Comparison of ENCODE assay signal across 21 cellular contexts in genomic region chr6:67694127-67694526, GRCh38.
A peak's percentile ranks its signal among the peaks of the same experiment; 100 is the strongest.
DNase-seq lines count a peak whose midpoint lies in the region; ATAC-seq and TF ChIP-seq lines count a peak whose summit lies in the region.
"Had no signal": no experiment of that assay in that cellular context is flagged by ENCODE, and none has a peak within 500 bp of the region (broad histone marks: within the 10 kb centered on the region; RNA-seq: fewer than 3 reads in every experiment).

No MANE protein-coding gene starts in this region.

- TF ChIP-seq EP300 in esophagus muscularis mucosa (IDR thresholded peaks at IDR 0.05) = no peak

- TF ChIP-seq POLR2A in esophagus muscularis mucosa (IDR thresholded peaks at IDR 0.05; ENCODE audit: low read depth) = no peak

- H3K4me1 ChIP-seq in Panc1 (ENCODE audit: control insufficient read depth, insufficient read depth, low read length) (no peaks in the 10 kb centered on the region), esophagus muscularis mucosa (no peaks in the 10 kb centered on the region)
- H3K4me1 ChIP-seq: A549; adrenal gland; BLaER1 treated with 17β-estradiol and CSF1 and Interleukin-3, amounts not matched to agents 10 nM and 100 nM; breast epithelium had no signal

- H3K4me1 Mint-ChIP-seq in chondrocyte (ENCODE audit: low read depth) = peaks cover 6% of the 10 kb centered on the region
- peaks cover 3% of the 10 kb centered on the region for H3K4me1 Mint-ChIP-seq in progenitor cell of endocrine pancreas (ENCODE audit: low read depth)
- H3K4me1 Mint-ChIP-seq: naive B cell had no signal

- H3K36me3 Mint-ChIP-seq in chondrocyte (ENCODE audit: low read depth) (no peaks in the 10 kb centered on the region), progenitor cell of endocrine pancreas (ENCODE audit: insufficient read depth) (no peaks in the 10 kb centered on the region)
- H3K36me3 Mint-ChIP-seq: naive B cell had no signal

- CTCF ChIA-PET in Panc1 (lab: Charles Lee) = no interaction called here

- POLR2A ChIA-PET in Panc1 (lab: Charles Lee) = no interaction called here

- intact Hi-C loops in Panc1 (cut with micrococcal nuclease; ENCODE audit: unreplicated experiment) (no loop called here), esophagus muscularis mucosa (cut with DNase I) (no loop called here)

- H3K4me3 Mint-ChIP-seq in chondrocyte (ENCODE audit: unreplicated experiment) (no peak overlapping the region), progenitor cell of endocrine pancreas (ENCODE audit: low read depth) (no peak overlapping the region)
- H3K4me3 Mint-ChIP-seq: naive B cell; T-helper 1 cell treated with Interleukin-12 subunit alpha and Interleukin-12 subunit beta and Interleukin-4 antibody, amounts not matched to agents 30 μg/mL and 1 μg/mL, for 36 hours had no signal

- H3K9me3 ChIP-seq in Panc1 (ENCODE audit: control insufficient read depth, insufficient read depth, low read depth, low read length) (no peaks in the 10 kb centered on the region), esophagus muscularis mucosa (no peaks in the 10 kb centered on the region)
- H3K9me3 ChIP-seq: A549, adrenal gland, breast epithelium, MG63 had no signal

- no peak overlapping the region for H3K27ac Mint-ChIP-seq in chondrocyte (ENCODE audit: unreplicated experiment)
- no peak overlapping the region for H3K27ac Mint-ChIP-seq in progenitor cell of endocrine pancreas
- H3K27ac Mint-ChIP-seq: naive B cell; T-helper 1 cell treated with Interleukin-12 subunit alpha and Interleukin-12 subunit beta and Interleukin-4 antibody, amounts not matched to agents 30 μg/mL and 1 μg/mL, for 36 hours had no signal

- no peak for ATAC-seq in Panc1
- ATAC-seq in GM18520 (IDR thresholded peaks at IDR 0.05; ENCODE audit: unreplicated experiment) = no peak
- no peak for ATAC-seq in GM18517 (IDR thresholded peaks at IDR 0.05; ENCODE audit: unreplicated experiment)
- ATAC-seq: A549, left cardiac atrium had no signal

- WGBS in esophagus muscularis mucosa = 80% methylated on average over 4 of the region's 4 CpGs

- no peaks in the 10 kb centered on the region for H3K36me3 ChIP-seq in Panc1 (ENCODE audit: control insufficient read depth, insufficient read depth, low read length)
- H3K36me3 ChIP-seq in esophagus muscularis mucosa = no peaks in the 10 kb centered on the region
- H3K36me3 ChIP-seq: adrenal gland; BLaER1 treated with 17β-estradiol and CSF1 and Interleukin-3, amounts not matched to agents 10 nM and 100 nM; breast epithelium; MG63 had no signal

- in situ Hi-C loops in Panc1 (cut with HindIII; ENCODE audit: low pct_unique_long_range_greater_than_20kb, low sequenced_read_pairs) = no loop called here

- H3K9me3 Mint-ChIP-seq in chondrocyte (ENCODE audit: low read depth) = peaks cover 3% of the 10 kb centered on the region
- no peaks in the 10 kb centered on the region for H3K9me3 Mint-ChIP-seq in progenitor cell of endocrine pancreas (ENCODE audit: low read depth)
- H3K9me3 Mint-ChIP-seq: T-helper 1 cell treated with Interleukin-12 subunit alpha and Interleukin-12 subunit beta and Interleukin-4 antibody, amounts not matched to agents 30 μg/mL and 1 μg/mL, for 36 hours had no signal

- no peak overlapping the region for H3K27ac ChIP-seq in Panc1 (ENCODE audit: low read length)
- H3K27ac ChIP-seq in esophagus muscularis mucosa (replicated peaks in 1 of 4) = no peak overlapping the region
- H3K27ac ChIP-seq: A549; adrenal gland; BLaER1 treated with 17β-estradiol and CSF1 and Interleukin-3, amounts not matched to agents 10 nM and 100 nM; breast epithelium had no signal

- TF ChIP-seq CTCF in Panc1 (IDR thresholded peaks at IDR 0.05) (peak; percentile 39), chondrocyte (IDR thresholded peaks at IDR 0.05) (peak; percentile 39), progenitor cell of endocrine pancreas (IDR thresholded peaks at IDR 0.05; ENCODE audit: unreplicated experiment) (peak; percentile 37), esophagus muscularis mucosa (IDR thresholded peaks at IDR 0.05) (no peak)

- H3K27me3 Mint-ChIP-seq in chondrocyte (ENCODE audit: low read depth) (no peaks in the 10 kb centered on the region), progenitor cell of endocrine pancreas (no peaks in the 10 kb centered on the region)
- H3K27me3 Mint-ChIP-seq: naive B cell had no signal

- DNase-seq in NCI-H82 (lab: John Stamatoyannopoulos, UW) (peak; percentile 11), NCI-H82 treated with DMSO at 0.1 percent for 48 hours (lab: John Stamatoyannopoulos, UW; ENCODE audit: unreplicated experiment) (no peak), Panc1 (ENCODE audit: low read depth, low spot score) (no peak), chondrocyte (ENCODE audit: low spot score) (no peak), progenitor cell of endocrine pancreas (ENCODE audit: low spot score, unreplicated experiment) (no peak), esophagus muscularis mucosa (ENCODE audit: extremely low spot score) (no peak)
- DNase-seq: activated CD4-positive, alpha-beta T cell treated with anti-CD3 and anti-CD28 coated beads, Interleukin-2, amount 50 U/mL, for 48 hours; activated gamma-delta T cell treated with Interleukin-2 at 50 U/mL for 16 hours; adrenal gland; EL; left cardiac atrium; mesenchymal stem cell; MG63; naive B cell; substantia nigra had no signal

- BruUV-seq in Panc1 (replicated peaks; lab: Mats Ljungman, UMichigan) = no TSS peak

- no peak overlapping the region for H3K4me3 ChIP-seq in Panc1 (ENCODE audit: low read depth in 2 of 2, low read length in 2 of 2)
- no peak overlapping the region for H3K4me3 ChIP-seq in esophagus muscularis mucosa
- H3K4me3 ChIP-seq: A549; adrenal gland; BLaER1 treated with 17β-estradiol and CSF1 and Interleukin-3, amounts not matched to agents 10 nM and 100 nM; breast epithelium; MG63 had no signal

- H3K27me3 ChIP-seq in Panc1 (ENCODE audit: control insufficient read depth, insufficient read depth, low read length) (no peaks in the 10 kb centered on the region), esophagus muscularis mucosa (no peaks in the 10 kb centered on the region)
- H3K27me3 ChIP-seq: adrenal gland; BLaER1 treated with 17β-estradiol and CSF1 and Interleukin-3, amounts not matched to agents 10 nM and 100 nM; breast epithelium; MG63 had no signal

Comparison
In these comparisons a context has a peak if more than half of its experiments do, and no peak if none do; other contexts are left out.
1. CTCF ChIP-seq: peak in Panc1 (single experiment), chondrocyte (single experiment) and progenitor cell of endocrine pancreas (single experiment); none in esophagus muscularis mucosa (0 of 3).